20 cellular contexts compared by ENCODE assay signal in the genomic region with DNA sequence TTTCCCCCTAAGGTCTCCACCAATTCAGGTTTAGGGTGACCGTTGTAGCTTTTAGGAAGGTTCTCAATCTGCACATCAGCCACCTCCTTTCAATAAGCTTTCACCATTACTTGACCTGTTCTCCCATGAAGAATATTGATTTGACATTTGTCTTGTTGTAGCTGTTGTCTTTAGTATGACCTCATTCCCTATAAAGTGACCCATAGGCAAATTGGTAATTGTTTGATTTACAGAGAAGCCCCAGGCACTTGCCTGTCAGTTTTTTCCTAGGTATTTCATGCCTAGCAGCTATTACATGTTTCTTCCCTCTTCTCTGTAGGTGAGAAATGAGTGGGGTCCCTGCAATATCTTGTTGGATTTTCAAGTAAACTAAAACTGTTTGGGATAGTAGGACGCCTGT. TPM values are rescaled to one million over a fixed set of nuclear protein-coding genes. Genes with fewer than 3 reads are reported as not detected.
DNase-seq lines count a peak whose midpoint lies in the region; ATAC-seq and TF ChIP-seq lines count a peak whose summit lies in the region.
"Had no signal": no experiment of that assay in that cellular context is flagged by ENCODE, and none has a peak within 500 bp of the region (broad histone marks: within the 10 kb centered on the region; RNA-seq: fewer than 3 reads in every experiment).

No MANE protein-coding gene starts in this region.

- H3K27me3 Mint-ChIP-seq in activated naive CD4-positive, alpha-beta T cell treated with anti-CD3 and anti-CD28 coated beads, Interleukin-2, amount 50 U/mL, for 24 hours = no peaks in the 10 kb centered on the region
- H3K27me3 Mint-ChIP-seq in activated CD4-positive, alpha-beta memory T cell treated with anti-CD3 and anti-CD28 coated beads for 36 hours = no peaks in the 10 kb centered on the region
- H3K27me3 Mint-ChIP-seq in endothelial cell (ENCODE audit: unreplicated experiment) = no peaks in the 10 kb centered on the region
- no peaks in the 10 kb centered on the region for H3K27me3 Mint-ChIP-seq in stimulated activated naive CD8-positive, alpha-beta T cell treated with anti-CD3 and anti-CD28 coated beads, Interleukin-15, amount 100 ng/mL, for 72 hours

- H2AFZ ChIP-seq in smooth muscle cell (ENCODE audit: low read depth) = no peak overlapping the region

- H3K27me3 ChIP-seq in smooth muscle cell (ENCODE audit: low read depth) = no peaks in the 10 kb centered on the region
- H3K27me3 ChIP-seq: adrenal gland, esophagus muscularis mucosa, gastroesophageal sphincter, testis had no signal

- peaks cover 38% of the 10 kb centered on the region for H3K36me3 ChIP-seq in smooth muscle cell (ENCODE audit: low read depth)

- CTCF ChIA-PET in activated CD4-positive, alpha-beta memory T cell treated with anti-CD3 and anti-CD28 coated beads for 36 hours (lab: Charles Lee) = interaction anchor here (0.8 to 3.1 kb wide), 5 partner anchors 8 to 139 kb away, joined by 3 to 15 read pairs (median 3); no protein-coding TSS in a partner anchor

- H3F3A ChIP-seq in smooth muscle cell (ENCODE audit: low read depth) = peaks cover 10% of the 10 kb centered on the region

- no peaks in the 10 kb centered on the region for H3K9me3 Mint-ChIP-seq in activated naive CD4-positive, alpha-beta T cell treated with anti-CD3 and anti-CD28 coated beads, Interleukin-2, amount 50 U/mL, for 24 hours
- H3K9me3 Mint-ChIP-seq in activated CD4-positive, alpha-beta memory T cell treated with anti-CD3 and anti-CD28 coated beads for 36 hours = no peaks in the 10 kb centered on the region
- no peaks in the 10 kb centered on the region for H3K9me3 Mint-ChIP-seq in endothelial cell (ENCODE audit: unreplicated experiment)
- no peaks in the 10 kb centered on the region for H3K9me3 Mint-ChIP-seq in stimulated activated naive CD8-positive, alpha-beta T cell treated with anti-CD3 and anti-CD28 coated beads, Interleukin-15, amount 100 ng/mL, for 72 hours

- peaks cover 91% of the 10 kb centered on the region for H3K79me2 ChIP-seq in smooth muscle cell (ENCODE audit: low read depth)

- POLR2A ChIA-PET in activated CD4-positive, alpha-beta memory T cell treated with anti-CD3 and anti-CD28 coated beads for 36 hours (lab: Charles Lee) = interaction anchor here (0.6 kb wide), 1 partner anchor 23 kb away, joined by 3 read pairs; no protein-coding TSS in a partner anchor

- no peak overlapping the region for H3K4me3 ChIP-seq in smooth muscle cell
- H3K4me3 ChIP-seq: adrenal gland, esophagus muscularis mucosa, gastroesophageal sphincter, K562, testis had no signal

- peaks cover 83% of the 10 kb centered on the region for H4K20me1 ChIP-seq in smooth muscle cell (ENCODE audit: low read depth)

- peak overlapping the region; percentile 79 for H3K27ac Mint-ChIP-seq in activated naive CD4-positive, alpha-beta T cell treated with anti-CD3 and anti-CD28 coated beads, Interleukin-2, amount 50 U/mL, for 24 hours
- H3K27ac Mint-ChIP-seq in activated CD4-positive, alpha-beta memory T cell treated with anti-CD3 and anti-CD28 coated beads for 36 hours = peak overlapping the region; percentile 67
- peak overlapping the region; percentile 75 for H3K27ac Mint-ChIP-seq in endothelial cell (ENCODE audit: unreplicated experiment)
- peak overlapping the region in 1 of 2 donors; percentile 30 for H3K27ac Mint-ChIP-seq in stimulated activated naive CD8-positive, alpha-beta T cell treated with anti-CD3 and anti-CD28 coated beads, Interleukin-15, amount 100 ng/mL, for 72 hours

- WGBS in smooth muscle cell (ENCODE audit: low lambda C conversion rate) = 97% methylated on average over 2 of the region's 2 CpGs

- H3K9ac ChIP-seq in smooth muscle cell (ENCODE audit: low read depth) = no peak overlapping the region

- DNase-seq in activated naive CD4-positive, alpha-beta T cell treated with Interleukin-2 at 50 U/mL for 16 hours = no peak
- DNase-seq in activated CD4-positive, alpha-beta memory T cell treated with anti-CD3 and anti-CD28 coated beads for 36 hours = no peak
- DNase-seq in endothelial cell (ENCODE audit: low spot score) (no peak), smooth muscle cell (lab: John Stamatoyannopoulos, UW; ENCODE audit: unreplicated experiment) (no peak), SW480 (ENCODE audit: low spot score) (no peak)
- DNase-seq in stimulated activated naive CD8-positive, alpha-beta T cell treated with anti-CD3 and anti-CD28 coated beads, Interleukin-15, amount 100 ng/mL, for 72 hours = no peak
- no peak for DNase-seq in activated CD4-positive, alpha-beta T cell treated with anti-CD3 and anti-CD28 coated beads for 48 hours
- DNase-seq: adrenal gland; COR-L47; left cardiac atrium; NCI-H2029; NCI-H446; nucleus accumbens; stimulated activated CD4-positive, alpha-beta T cell treated with anti-CD3 and anti-CD28 coated beads, Interleukin-15, amount 100 ng/mL, for 24 hours; T1000; testis had no signal

- H3K4me1 ChIP-seq in smooth muscle cell (ENCODE audit: low read depth) = no peaks in the 10 kb centered on the region

- TF ChIP-seq CTCF in endothelial cell (IDR thresholded peaks at IDR 0.05; ENCODE audit: unreplicated experiment) (no peak), smooth muscle cell (IDR thresholded peaks at IDR 0.05; ENCODE audit: borderline replicate concordance, insufficient read depth, poor library complexity, severe bottlenecking) (no peak)

- H3K4me1 Mint-ChIP-seq in activated naive CD4-positive, alpha-beta T cell treated with anti-CD3 and anti-CD28 coated beads, Interleukin-2, amount 50 U/mL, for 24 hours = peaks cover 47% of the 10 kb centered on the region
- H3K4me1 Mint-ChIP-seq in activated CD4-positive, alpha-beta memory T cell treated with anti-CD3 and anti-CD28 coated beads for 36 hours (ENCODE audit: low read depth) = peaks cover 55% of the 10 kb centered on the region
- H3K4me1 Mint-ChIP-seq in endothelial cell (ENCODE audit: unreplicated experiment) = peaks cover 56% of the 10 kb centered on the region
- H3K4me1 Mint-ChIP-seq in stimulated activated naive CD8-positive, alpha-beta T cell treated with anti-CD3 and anti-CD28 coated beads, Interleukin-15, amount 100 ng/mL, for 72 hours = peaks cover 41% of the 10 kb centered on the region

- peaks cover 30% of the 10 kb centered on the region for H3K36me3 Mint-ChIP-seq in activated naive CD4-positive, alpha-beta T cell treated with anti-CD3 and anti-CD28 coated beads, Interleukin-2, amount 50 U/mL, for 24 hours
- peaks cover 65% of the 10 kb centered on the region for H3K36me3 Mint-ChIP-seq in activated CD4-positive, alpha-beta memory T cell treated with anti-CD3 and anti-CD28 coated beads for 36 hours
- peaks cover 39% of the 10 kb centered on the region for H3K36me3 Mint-ChIP-seq in endothelial cell (ENCODE audit: low read depth, unreplicated experiment)

- peak overlapping the region; percentile 32 for H3K27ac ChIP-seq in smooth muscle cell (ENCODE audit: low read depth)
- H3K27ac ChIP-seq: adrenal gland, esophagus muscularis mucosa, gastroesophageal sphincter, testis had no signal

- no peak overlapping the region for H3K4me2 ChIP-seq in smooth muscle cell

- H3K4me3 Mint-ChIP-seq in activated naive CD4-positive, alpha-beta T cell treated with anti-CD3 and anti-CD28 coated beads, Interleukin-2, amount 50 U/mL, for 24 hours = no peak overlapping the region
- no peak overlapping the region for H3K4me3 Mint-ChIP-seq in activated CD4-positive, alpha-beta memory T cell treated with anti-CD3 and anti-CD28 coated beads for 36 hours
- no peak overlapping the region for H3K4me3 Mint-ChIP-seq in endothelial cell (ENCODE audit: unreplicated experiment)
- H3K4me3 Mint-ChIP-seq in stimulated activated naive CD8-positive, alpha-beta T cell treated with anti-CD3 and anti-CD28 coated beads, Interleukin-15, amount 100 ng/mL, for 72 hours = no peak overlapping the region

- intact Hi-C loops in activated CD4-positive, alpha-beta memory T cell treated with anti-CD3 and anti-CD28 coated beads for 36 hours (cut with micrococcal nuclease) = loop anchor here (5.0 kb wide), 1 partner anchor 56 kb away; no protein-coding TSS in a partner anchor

- H3K9me3 ChIP-seq in smooth muscle cell (replicated peaks; ENCODE audit: low read depth) = no peaks in the 10 kb centered on the region
- H3K9me3 ChIP-seq: adrenal gland, esophagus muscularis mucosa, gastroesophageal sphincter, testis had no signal

- no peak for ATAC-seq in stimulated activated naive CD8-positive, alpha-beta T cell treated with anti-CD3 and anti-CD28 coated beads, Interleukin-15, amount 100 ng/mL, for 72 hours
- ATAC-seq: gastroesophageal sphincter, K562, left cardiac atrium had no signal

RNA-seq across cellular contexts. Expression of gene CHD2, which starts 36.0 kb away (rescaled TPM):
- 100 to 1,000 TPM; 113 to 121 TPM for total RNA-seq in activated CD4-positive, alpha-beta memory T cell treated with anti-CD3 and anti-CD28 coated beads for 36 hours
- total RNA-seq in endothelial cell (ENCODE audit: unreplicated experiment) = 96.3 TPM
- 99.2 and 132 TPM in 2 replicates for total RNA-seq in smooth muscle cell
- polyA plus RNA-seq in smooth muscle cell = 64.4 and 81.6 TPM in 2 replicates
